Comparison of ENCODE assay signal across 10 cellular contexts in genomic region chr19:55812449-55812848, GRCh38. TPM values are rescaled to one million over a fixed set of nuclear protein-coding genes. Genes with fewer than 3 reads are reported as not detected.
"Had no signal": no experiment of that assay in that cellular context is flagged by ENCODE, and none has a peak within 500 bp of the region (broad histone marks: within the 10 kb centered on the region; RNA-seq: fewer than 3 reads in every experiment).

No MANE protein-coding gene starts in this region.

- H3K4me3 ChIP-seq: GM23338, K562 had no signal

- H3K4me2 ChIP-seq: GM23338, KMS-11 had no signal

- H3K27ac Mint-ChIP-seq: GM23338, H9, HFFc6 had no signal

- H3K4me3 Mint-ChIP-seq: GM23338, H9, HFFc6 had no signal

- H2AFZ ChIP-seq: GM23338 had no signal

- H3K27ac ChIP-seq: HL-60, KMS-11 had no signal

- H3K4me1 Mint-ChIP-seq: GM23338, H9 had no signal

- DNase-seq: H9, HFFc6, IMR-90 had no signal

- ATAC-seq: GM23338, HCT116, K562 had no signal

RNA-seq across cellular contexts. Expression of gene NLRP11, which starts 19.4 kb away (rescaled TPM):
- total RNA-seq: GM23338, H1, H9, IMR-90 had no signal

RNA-seq across cellular contexts. Expression of gene NLRP4, which starts 23.9 kb away (rescaled TPM):
- total RNA-seq: GM23338, H1, H9, HFFc6, HT-29, IMR-90 had no signal

RNA-seq across cellular contexts. Expression of gene RFPL4AL1, which starts 43.5 kb away (rescaled TPM):
- total RNA-seq: GM23338, H1, H9, HT-29, IMR-90 had no signal

RNA-seq across cellular contexts. Expression of gene RFPL4A, which starts 53.6 kb away (rescaled TPM):
- total RNA-seq: GM23338, H1, H9, HFFc6, HT-29, IMR-90 had no signal
